9 cellular contexts compared by ENCODE assay signal in genomic region chr4:108492816-108493595, GRCh38.
DNase-seq lines count a peak whose midpoint lies in the region; ATAC-seq and TF ChIP-seq lines count a peak whose summit lies in the region.
"Had no signal": no experiment of that assay in that cellular context is flagged by ENCODE, and none has a peak within 500 bp of the region (broad histone marks: within the 10 kb centered on the region; RNA-seq: fewer than 3 reads in every experiment).

No MANE protein-coding gene starts in this region.

- ATAC-seq in GM21825 (IDR thresholded peaks at IDR 0.05; ENCODE audit: unreplicated experiment) (no peak), GM21786 (IDR thresholded peaks at IDR 0.05; ENCODE audit: unreplicated experiment) (no peak)

- no peak overlapping the region for H3K4me3 ChIP-seq in epithelial cell of esophagus (ENCODE audit: low read length)

- peak; percentile 40 for TF ChIP-seq CTCF in epithelial cell of esophagus (IDR thresholded peaks at IDR 0.05; ENCODE audit: insufficient read depth, low read depth, low read length, missing control alignments)

- DNase-seq in activated CD8-positive, alpha-beta memory T cell treated with anti-CD3 and anti-CD28 coated beads for 24 hours, result peak; percentile 61
- DNase-seq in activated CD8-positive, alpha-beta memory T cell treated with anti-CD3 and anti-CD28 coated beads, Interleukin-2, amount 50 U/mL, for 48 hours, result no peak
- peak; percentile 28 for DNase-seq in SKM-1 (lab: John Stamatoyannopoulos, UW; ENCODE audit: unreplicated experiment)
- DNase-seq in epithelial cell of esophagus (ENCODE audit: low read depth), result peak; percentile 44
- DNase-seq in stimulated activated CD8-positive, alpha-beta memory T cell treated with anti-CD3 and anti-CD28 coated beads, Interleukin-4, amount 100 ng/mL, for 24 hours (ENCODE audit: low read depth), result peak; percentile 6
- DNase-seq in RKO (ENCODE audit: low spot score), result no peak
- DNase-seq: activated B cell treated with CpG ODN at 0.5 μM for 24 hours had no signal

Comparison
In these comparisons a context has a peak if more than half of its experiments do, and no peak if none do; other contexts are left out.
1. DNase-seq: peak in activated CD8-positive, alpha-beta memory T cell treated with anti-CD3 and anti-CD28 coated beads for 24 hours (single experiment), SKM-1 (single experiment), epithelial cell of esophagus (single experiment) and stimulated activated CD8-positive, alpha-beta memory T cell treated with anti-CD3 and anti-CD28 coated beads, Interleukin-4, amount 100 ng/mL, for 24 hours (single experiment); none in activated CD8-positive, alpha-beta memory T cell treated with anti-CD3 and anti-CD28 coated beads, Interleukin-2, amount 50 U/mL, for 48 hours (single experiment) and RKO (single experiment).